In the genomic region with DNA sequence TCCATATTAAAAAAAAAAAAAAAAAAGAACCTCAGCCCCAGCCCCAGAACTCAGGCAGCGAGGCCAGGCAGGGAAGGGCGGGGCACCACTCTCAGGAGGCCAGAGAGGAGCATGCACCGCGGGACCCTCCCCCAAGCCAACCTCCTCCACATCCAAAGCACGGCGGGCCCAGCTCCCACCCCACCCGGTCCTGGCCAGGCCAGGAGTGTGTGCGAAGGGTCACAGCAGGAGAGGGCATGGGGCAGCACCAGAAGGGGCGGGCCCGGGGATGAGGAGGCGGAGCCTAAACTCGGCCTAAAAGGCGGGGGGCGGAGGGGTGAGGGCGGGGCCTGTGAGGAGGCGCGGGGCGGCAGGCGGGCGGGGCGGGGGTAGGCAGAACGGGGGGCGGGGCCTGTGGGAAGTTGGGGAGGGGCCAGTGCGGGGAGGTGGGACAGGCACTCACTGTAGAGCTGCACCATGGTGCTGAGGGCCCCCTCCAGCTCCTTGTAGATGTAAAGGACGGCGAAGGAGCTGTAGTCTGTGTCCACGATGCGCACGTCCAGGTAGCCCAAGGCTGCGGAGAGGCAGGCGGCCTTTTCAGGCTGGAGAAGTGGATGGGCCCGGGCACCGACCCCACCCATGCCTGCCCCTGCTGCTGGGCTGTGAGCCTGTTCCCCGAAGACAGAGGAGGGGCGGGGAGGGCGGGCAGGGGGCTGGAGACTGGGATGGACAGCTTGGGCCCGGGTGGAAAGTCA, we compare ENCODE assay signal across 1 cellular context.
TF ChIP-seq lines count a peak whose summit lies in the region.

No MANE protein-coding gene starts in this region.

TF ChIP-seq in A549, 52 proteins besides CTCF, POLR2A, EP300 and RAD21:
- TF ChIP-seq NFE2L2 (conservative IDR thresholded peaks at IDR 0.05; ENCODE audit: low read length) (no peak), CEBPB (IDR thresholded peaks at IDR 0.05) (no peak), KDM1A (IDR thresholded peaks at IDR 0.05; ENCODE audit: low read depth) (no peak), TP53 (CRISPR knock-in tag; IDR thresholded peaks at IDR 0.05) (no peak), NR3C1 (IDR thresholded peaks at IDR 0.05) (no peak), CHD2 (IDR thresholded peaks at IDR 0.05; ENCODE audit: low read length, partially characterized antibody) (no peak), SREBF2 (IDR thresholded peaks at IDR 0.05) (no peak)
- TF ChIP-seq, protein P1, sequence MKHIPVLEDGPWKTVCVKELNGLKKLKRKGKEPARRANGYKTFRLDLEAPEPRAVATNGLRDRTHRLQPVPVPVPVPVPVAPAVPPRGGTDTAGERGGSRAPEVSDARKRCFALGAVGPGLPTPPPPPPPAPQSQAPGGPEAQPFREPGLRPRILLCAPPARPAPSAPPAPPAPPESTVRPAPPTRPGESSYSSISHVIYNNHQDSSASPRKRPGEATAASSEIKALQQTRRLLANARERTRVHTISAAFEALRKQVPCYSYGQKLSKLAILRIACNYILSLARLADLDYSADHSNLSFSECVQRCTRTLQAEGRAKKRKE (CRISPR knock-in tag; IDR thresholded peaks at IDR 0.05; ENCODE audit: low read depth), result no peak
TF ChIP-seq in A549: peak in this region for 0.
